In genomic region chr17:82232876-82233785, GRCh38 we compare ENCODE assay signal across 1 cellular context.
TF ChIP-seq lines count a peak whose summit lies in the region.

No MANE protein-coding gene starts in this region.

TF ChIP-seq in HepG2, 621 proteins besides CTCF, POLR2A, EP300 and RAD21 (continued from another document and continues in another):
- TF ChIP-seq CBX5 (CRISPR knock-in tag; IDR thresholded peaks at IDR 0.05; ENCODE audit: borderline replicate concordance): no peak
- no peak for TF ChIP-seq ZNF550 (CRISPR knock-in tag; IDR thresholded peaks at IDR 0.05; ENCODE audit: borderline replicate concordance)
- no peak for TF ChIP-seq ZNF790 (CRISPR knock-in tag; IDR thresholded peaks at IDR 0.05; ENCODE audit: borderline replicate concordance)
- TF ChIP-seq KDM5A (IDR thresholded peaks at IDR 0.05; ENCODE audit: borderline replicate concordance, low read length): no peak
- no peak for TF ChIP-seq NCOA2 (CRISPR knock-in tag; IDR thresholded peaks at IDR 0.05)
- TF ChIP-seq E2F5 (CRISPR knock-in tag; conservative IDR thresholded peaks at IDR 0.05): no peak
- TF ChIP-seq ATRX (CRISPR knock-in tag; IDR thresholded peaks at IDR 0.05; ENCODE audit: borderline replicate concordance): no peak
- no peak for TF ChIP-seq TAF15 (IDR thresholded peaks at IDR 0.05; ENCODE audit: low read depth, low read length, poor library complexity, severe bottlenecking)
- peak; percentile 58; the same call in 1 of the 2 replicates for TF ChIP-seq ZC3H13 (CRISPR knock-in tag; IDR thresholded peaks at IDR 0.05)
- 0 out of 2 replicates have a peak, but pooled peaks have one; percentile 22 for TF ChIP-seq ZHX2 (IDR thresholded peaks at IDR 0.05; ENCODE audit: low read depth)
- no peak for TF ChIP-seq ZHX2 (CRISPR knock-in tag; IDR thresholded peaks at IDR 0.05; ENCODE audit: borderline replicate concordance)
- no peak for TF ChIP-seq SKIL (CRISPR knock-in tag; IDR thresholded peaks at IDR 0.05; ENCODE audit: borderline replicate concordance)
- TF ChIP-seq SETDB1 (CRISPR knock-in tag; IDR thresholded peaks at IDR 0.05; ENCODE audit: borderline replicate concordance): no peak
- no peak for TF ChIP-seq RNF219 (CRISPR knock-in tag; IDR thresholded peaks at IDR 0.05)
- no peak for TF ChIP-seq GABPB1 (CRISPR knock-in tag; IDR thresholded peaks at IDR 0.05)
- no peak for TF ChIP-seq SRSF4 (IDR thresholded peaks at IDR 0.05; ENCODE audit: low read depth, low read length, poor library complexity, severe bottlenecking)
- TF ChIP-seq ZNF792 (CRISPR knock-in tag; IDR thresholded peaks at IDR 0.05): no peak
- TF ChIP-seq ZFP37 (CRISPR knock-in tag; IDR thresholded peaks at IDR 0.05; ENCODE audit: borderline replicate concordance): no peak
- TF ChIP-seq DNMT1 (CRISPR knock-in tag; IDR thresholded peaks at IDR 0.05): no peak; the same call in 1 of the 2 replicates
- TF ChIP-seq KDM5B (CRISPR knock-in tag; IDR thresholded peaks at IDR 0.05; ENCODE audit: borderline replicate concordance): no peak
- peak; percentile 90; the same call in 1 of the 2 replicates for TF ChIP-seq ZNF326 (CRISPR knock-in tag; IDR thresholded peaks at IDR 0.05; ENCODE audit: borderline replicate concordance)
- TF ChIP-seq JUN (CRISPR knock-in tag; IDR thresholded peaks at IDR 0.05): no peak
- no peak for TF ChIP-seq ZNF660 (CRISPR knock-in tag; IDR thresholded peaks at IDR 0.05; ENCODE audit: borderline replicate concordance, low read depth)
- TF ChIP-seq ZNF567 (CRISPR knock-in tag; IDR thresholded peaks at IDR 0.05; ENCODE audit: borderline replicate concordance): no peak
- TF ChIP-seq IRF2 (CRISPR knock-in tag; IDR thresholded peaks at IDR 0.05): no peak
- TF ChIP-seq ZNF496 (CRISPR knock-in tag; IDR thresholded peaks at IDR 0.05; ENCODE audit: insufficient replicate concordance): no peak
- TF ChIP-seq ZNF407 (CRISPR knock-in tag; IDR thresholded peaks at IDR 0.05; ENCODE audit: not compliant biosample characterization): no peak
- TF ChIP-seq U2AF2 (IDR thresholded peaks at IDR 0.05; ENCODE audit: low read depth, low read length): no peak
- TF ChIP-seq MIER3 (CRISPR knock-in tag; IDR thresholded peaks at IDR 0.05; ENCODE audit: borderline replicate concordance): no peak
- no peak for TF ChIP-seq MTERF4 (CRISPR knock-in tag; IDR thresholded peaks at IDR 0.05)
- TF ChIP-seq TBL1XR1 (IDR thresholded peaks at IDR 0.05; ENCODE audit: borderline replicate concordance, low read length, partially characterized antibody): no peak
- no peak for TF ChIP-seq TOE1 (CRISPR knock-in tag; IDR thresholded peaks at IDR 0.05)
- no peak for TF ChIP-seq ZNF766 (CRISPR knock-in tag; IDR thresholded peaks at IDR 0.05; ENCODE audit: borderline replicate concordance)
- TF ChIP-seq ZNF7 (CRISPR knock-in tag; IDR thresholded peaks at IDR 0.05): no peak
- no peak for TF ChIP-seq MIXL1 (CRISPR knock-in tag; IDR thresholded peaks at IDR 0.05)
- TF ChIP-seq ZMYM3 (CRISPR knock-in tag; IDR thresholded peaks at IDR 0.05): no peak
- no peak for TF ChIP-seq KDM3A (CRISPR knock-in tag; IDR thresholded peaks at IDR 0.05; ENCODE audit: low read depth)
- no peak for TF ChIP-seq ZNF512B (CRISPR knock-in tag; IDR thresholded peaks at IDR 0.05; ENCODE audit: borderline replicate concordance)
